20 cellular contexts compared by ENCODE assay signal in genomic region chr12:124925117-124925516, GRCh38. TPM values are rescaled to one million over a fixed set of nuclear protein-coding genes. Genes with fewer than 3 reads are reported as not detected.
DNase-seq lines count a peak whose midpoint lies in the region; ATAC-seq and TF ChIP-seq lines count a peak whose summit lies in the region.
"Had no signal": no experiment of that assay in that cellular context is flagged by ENCODE, and none has a peak within 500 bp of the region (broad histone marks: within the 10 kb centered on the region; RNA-seq: fewer than 3 reads in every experiment).

No MANE protein-coding gene starts in this region.

- peaks cover 34 to 65% (median 49%) of the 10 kb centered on the region in 4 donors for H3K4me1 Mint-ChIP-seq in CD4-positive, CD25-positive, alpha-beta regulatory T cell
- peaks cover 44% of the 10 kb centered on the region for H3K4me1 Mint-ChIP-seq in CD8-positive, alpha-beta T cell (ENCODE audit: low read depth)
- peaks cover 44% of the 10 kb centered on the region for H3K4me1 Mint-ChIP-seq in T-helper 17 cell
- peaks cover 48% of the 10 kb centered on the region for H3K4me1 Mint-ChIP-seq in neural progenitor cell

- no peak overlapping the region for H3K4me2 ChIP-seq in neural progenitor cell

- H3F3A ChIP-seq in neural progenitor cell (ENCODE audit: low read depth) = peaks cover 42% of the 10 kb centered on the region

- no peak overlapping the region for H3K27ac ChIP-seq in CD4-positive, CD25-positive, alpha-beta regulatory T cell (ENCODE audit: insufficient read depth, low read length, poor library complexity, severe bottlenecking)
- H3K27ac ChIP-seq in CD8-positive, alpha-beta T cell (ENCODE audit: low read depth, low read length) = no peak overlapping the region
- H3K27ac ChIP-seq in neural progenitor cell = no peak overlapping the region
- H3K27ac ChIP-seq: colonic mucosa, tibial nerve had no signal

- H3K36me3 Mint-ChIP-seq in CD4-positive, CD25-positive, alpha-beta regulatory T cell = peaks cover 8% of the 10 kb centered on the region
- H3K36me3 Mint-ChIP-seq in CD8-positive, alpha-beta T cell = peaks cover 5% of the 10 kb centered on the region
- H3K36me3 Mint-ChIP-seq in T-helper 17 cell (ENCODE audit: low read depth) (peaks cover 3% of the 10 kb centered on the region), neural progenitor cell (peaks cover 11% of the 10 kb centered on the region)

- peaks cover 32% of the 10 kb centered on the region for H3K27me3 Mint-ChIP-seq in CD4-positive, CD25-positive, alpha-beta regulatory T cell
- no peaks in the 10 kb centered on the region for H3K27me3 Mint-ChIP-seq in CD8-positive, alpha-beta T cell (ENCODE audit: low read depth)
- H3K27me3 Mint-ChIP-seq in T-helper 17 cell (no peaks in the 10 kb centered on the region), neural progenitor cell (ENCODE audit: insufficient read depth, low read depth) (peaks cover 45% of the 10 kb centered on the region)
- H3K27me3 Mint-ChIP-seq: progenitor cell of endocrine pancreas; stimulated activated naive CD8-positive, alpha-beta T cell treated with anti-CD3 and anti-CD28 coated beads, Interleukin-15, amount 100 ng/mL, for 72 hours had no signal

- no peaks in the 10 kb centered on the region for H3K79me2 ChIP-seq in neural progenitor cell (ENCODE audit: low read depth)

- H4K20me1 ChIP-seq in neural progenitor cell (ENCODE audit: low read depth) = no peaks in the 10 kb centered on the region

- H3K9ac ChIP-seq in neural progenitor cell = no peak overlapping the region

- peaks cover 35% of the 10 kb centered on the region for H3K4me1 ChIP-seq in CD4-positive, CD25-positive, alpha-beta regulatory T cell (ENCODE audit: control insufficient read depth, insufficient read depth, low read length, poor library complexity, severe bottlenecking)
- peaks cover 36% of the 10 kb centered on the region for H3K4me1 ChIP-seq in CD8-positive, alpha-beta T cell (ENCODE audit: insufficient read depth, low read length)
- peaks cover 19% of the 10 kb centered on the region for H3K4me1 ChIP-seq in neural progenitor cell
- H3K4me1 ChIP-seq: colonic mucosa had no signal

- H2AFZ ChIP-seq in neural progenitor cell (replicated peaks) = no peak overlapping the region

- no peak overlapping the region for H3K4me3 ChIP-seq in CD4-positive, CD25-positive, alpha-beta regulatory T cell (ENCODE audit: low read depth, low read length)
- H3K4me3 ChIP-seq in CD8-positive, alpha-beta T cell (ENCODE audit: low read depth, low read length) = no peak overlapping the region
- no peak overlapping the region for H3K4me3 ChIP-seq in neural progenitor cell
- H3K4me3 ChIP-seq: colonic mucosa, skin epidermis, tibial nerve had no signal

- CTCF ChIA-PET in CD8-positive, alpha-beta T cell (lab: Charles Lee) = interaction anchor here (3.1 to 17.5 kb wide), 2 partner anchors 11 to 14 kb away, joined by 12 to 323 read pairs; partner anchors contain the start of gene UBC

- ATAC-seq in CD4-positive, CD25-positive, alpha-beta regulatory T cell (ENCODE audit: low read depth in 2 of 2) = no peak
- ATAC-seq in CD8-positive, alpha-beta T cell = no peak
- ATAC-seq in T-helper 17 cell (no peak), GM19452 (IDR thresholded peaks at IDR 0.05; ENCODE audit: unreplicated experiment) (no peak)
- ATAC-seq: left cardiac atrium; stimulated activated naive CD8-positive, alpha-beta T cell treated with anti-CD3 and anti-CD28 coated beads, Interleukin-15, amount 100 ng/mL, for 72 hours had no signal

- peak overlapping the region in 2 of 3 donors; percentile 79 to 99 for H3K27ac Mint-ChIP-seq in CD4-positive, CD25-positive, alpha-beta regulatory T cell
- H3K27ac Mint-ChIP-seq in CD8-positive, alpha-beta T cell = peak overlapping the region; percentile 32
- no peak overlapping the region for H3K27ac Mint-ChIP-seq in T-helper 17 cell
- peak overlapping the region; percentile 35 for H3K27ac Mint-ChIP-seq in neural progenitor cell
- H3K27ac Mint-ChIP-seq: activated CD4-positive, alpha-beta T cell treated with anti-CD3 and anti-CD28 coated beads, Interleukin-2, amount 10 ng/mL, durations not matched to agents 24 days and 14 days; activated naive CD4-positive, alpha-beta T cell treated with anti-CD3 and anti-CD28 coated beads, Interleukin-2, amount 10 ng/mL, durations not matched to agents 7 days and 5 days; nephron progenitor cell; progenitor cell of endocrine pancreas; stimulated activated naive CD8-positive, alpha-beta T cell treated with anti-CD3 and anti-CD28 coated beads, Interleukin-15, amount 100 ng/mL, for 72 hours had no signal

- no peak for DNase-seq in CD4-positive, CD25-positive, alpha-beta regulatory T cell
- no peak for DNase-seq in CD8-positive, alpha-beta T cell
- no peak for DNase-seq in T-helper 17 cell
- no peak for DNase-seq in neural progenitor cell (ENCODE audit: low spot score)
- DNase-seq in dermis blood vessel endothelial cell = no peak
- DNase-seq in COR-L47 (lab: John Stamatoyannopoulos, UW) = no peak
- DNase-seq: activated CD4-positive, alpha-beta T cell treated with anti-CD3 and anti-CD28 coated beads, Interleukin-2, amount 10 ng/mL, durations not matched to agents 24 days and 14 days; activated naive CD4-positive, alpha-beta T cell treated with anti-CD3 and anti-CD28 coated beads, Interleukin-2, amount 10 ng/mL, durations not matched to agents 7 days and 5 days; activated T-cell treated with anti-CD3 and anti-CD28 coated beads for 4 hours; colonic mucosa; glutamatergic neuron; NCI-H1436; NCI-H510A; nephron progenitor cell; stimulated activated naive CD8-positive, alpha-beta T cell treated with anti-CD3 and anti-CD28 coated beads, Interleukin-15, amount 100 ng/mL, for 72 hours had no signal

- TF ChIP-seq CTCF in CD8-positive, alpha-beta T cell (IDR thresholded peaks at IDR 0.05) = no peak
- no peak for TF ChIP-seq CTCF in neural progenitor cell (IDR thresholded peaks at IDR 0.05)

- H3K36me3 ChIP-seq in CD4-positive, CD25-positive, alpha-beta regulatory T cell (ENCODE audit: control insufficient read depth, insufficient read depth, low read length) = no peaks in the 10 kb centered on the region
- H3K36me3 ChIP-seq in CD8-positive, alpha-beta T cell (ENCODE audit: insufficient read depth, low read length) = no peaks in the 10 kb centered on the region
- H3K36me3 ChIP-seq in neural progenitor cell = no peaks in the 10 kb centered on the region
- H3K36me3 ChIP-seq: colonic mucosa, tibial nerve had no signal

- POLR2A ChIA-PET in CD8-positive, alpha-beta T cell (lab: Charles Lee) = interaction anchor here (7.8 kb wide), 1 partner anchor 9 kb away, joined by 108 read pairs; the partner anchor contains the start of gene UBC

- peaks cover 0 to 5% (median 2%) of the 10 kb centered on the region in 7 donors for H3K9me3 Mint-ChIP-seq in CD4-positive, CD25-positive, alpha-beta regulatory T cell
- no peaks in the 10 kb centered on the region for H3K9me3 Mint-ChIP-seq in CD8-positive, alpha-beta T cell
- peaks cover 18% of the 10 kb centered on the region for H3K9me3 Mint-ChIP-seq in neural progenitor cell
- H3K9me3 Mint-ChIP-seq: activated CD4-positive, alpha-beta T cell treated with anti-CD3 and anti-CD28 coated beads, Interleukin-2, amount 10 ng/mL, durations not matched to agents 24 days and 14 days; activated naive CD4-positive, alpha-beta T cell treated with anti-CD3 and anti-CD28 coated beads, Interleukin-2, amount 10 ng/mL, durations not matched to agents 7 days and 5 days; stimulated activated naive CD8-positive, alpha-beta T cell treated with anti-CD3 and anti-CD28 coated beads, Interleukin-15, amount 100 ng/mL, for 72 hours had no signal

- intact Hi-C loops in CD8-positive, alpha-beta T cell (cut with DNase I, micrococcal nuclease) = loop anchor here in 1 of 2 experiments (10.0 kb wide), 1 partner anchor 460 kb away; no protein-coding TSS in a partner anchor

- H3K27me3 ChIP-seq in CD4-positive, CD25-positive, alpha-beta regulatory T cell (ENCODE audit: control insufficient read depth, insufficient read depth, low read length) = no peaks in the 10 kb centered on the region
- H3K27me3 ChIP-seq in CD8-positive, alpha-beta T cell (ENCODE audit: insufficient read depth, low read length) = no peaks in the 10 kb centered on the region
- H3K27me3 ChIP-seq in neural progenitor cell = no peaks in the 10 kb centered on the region
- H3K27me3 ChIP-seq: colonic mucosa, tibial nerve had no signal

- peak overlapping the region in 3 of 4 donors; percentile 39 to 98 (median 77) for H3K4me3 Mint-ChIP-seq in CD4-positive, CD25-positive, alpha-beta regulatory T cell
- H3K4me3 Mint-ChIP-seq in CD8-positive, alpha-beta T cell = no peak overlapping the region
- peak overlapping the region; percentile 55 for H3K4me3 Mint-ChIP-seq in T-helper 17 cell
- H3K4me3 Mint-ChIP-seq in neural progenitor cell = peak overlapping the region; percentile 64
- H3K4me3 Mint-ChIP-seq: activated CD4-positive, alpha-beta T cell treated with anti-CD3 and anti-CD28 coated beads, Interleukin-2, amount 10 ng/mL, durations not matched to agents 24 days and 14 days; activated naive CD4-positive, alpha-beta T cell treated with anti-CD3 and anti-CD28 coated beads, Interleukin-2, amount 10 ng/mL, durations not matched to agents 7 days and 5 days; nephron progenitor cell; stimulated activated naive CD8-positive, alpha-beta T cell treated with anti-CD3 and anti-CD28 coated beads, Interleukin-15, amount 100 ng/mL, for 72 hours had no signal

- no peaks in the 10 kb centered on the region for H3K9me3 ChIP-seq in CD4-positive, CD25-positive, alpha-beta regulatory T cell (ENCODE audit: control insufficient read depth in 2 of 2, low read length in 2 of 2)
- H3K9me3 ChIP-seq in CD8-positive, alpha-beta T cell (ENCODE audit: low read length) = no peaks in the 10 kb centered on the region
- H3K9me3 ChIP-seq in T-helper 17 cell (ENCODE audit: control insufficient read depth, low read length, poor library complexity, severe bottlenecking) (no peaks in the 10 kb centered on the region), neural progenitor cell (ENCODE audit: low read depth) (no peaks in the 10 kb centered on the region)
- H3K9me3 ChIP-seq: colonic mucosa, tibial nerve had no signal

RNA-seq across cellular contexts. Expression of gene UBC, which starts 10.7 kb away (rescaled TPM):
- 2,012 TPM for total RNA-seq in CD4-positive, CD25-positive, alpha-beta regulatory T cell
- polyA plus RNA-seq in CD4-positive, CD25-positive, alpha-beta regulatory T cell = 1,000 to 10,000 TPM; 1,179 to 1,557 (median 1,450) TPM
- total RNA-seq in CD8-positive, alpha-beta T cell = 1,000 to 10,000 TPM; 1,771 to 1,786 TPM
- total RNA-seq in T-helper 17 cell (1,000 to 10,000 TPM; 1,335 to 1,398 TPM), neural progenitor cell (ENCODE audit: low replicate concordance) (857 and 897 TPM in 2 replicates), dermis blood vessel endothelial cell (1,840 and 2,354 TPM in 2 replicates)
